ENCODE assay signal across 1 cellular context in the genomic region with DNA sequence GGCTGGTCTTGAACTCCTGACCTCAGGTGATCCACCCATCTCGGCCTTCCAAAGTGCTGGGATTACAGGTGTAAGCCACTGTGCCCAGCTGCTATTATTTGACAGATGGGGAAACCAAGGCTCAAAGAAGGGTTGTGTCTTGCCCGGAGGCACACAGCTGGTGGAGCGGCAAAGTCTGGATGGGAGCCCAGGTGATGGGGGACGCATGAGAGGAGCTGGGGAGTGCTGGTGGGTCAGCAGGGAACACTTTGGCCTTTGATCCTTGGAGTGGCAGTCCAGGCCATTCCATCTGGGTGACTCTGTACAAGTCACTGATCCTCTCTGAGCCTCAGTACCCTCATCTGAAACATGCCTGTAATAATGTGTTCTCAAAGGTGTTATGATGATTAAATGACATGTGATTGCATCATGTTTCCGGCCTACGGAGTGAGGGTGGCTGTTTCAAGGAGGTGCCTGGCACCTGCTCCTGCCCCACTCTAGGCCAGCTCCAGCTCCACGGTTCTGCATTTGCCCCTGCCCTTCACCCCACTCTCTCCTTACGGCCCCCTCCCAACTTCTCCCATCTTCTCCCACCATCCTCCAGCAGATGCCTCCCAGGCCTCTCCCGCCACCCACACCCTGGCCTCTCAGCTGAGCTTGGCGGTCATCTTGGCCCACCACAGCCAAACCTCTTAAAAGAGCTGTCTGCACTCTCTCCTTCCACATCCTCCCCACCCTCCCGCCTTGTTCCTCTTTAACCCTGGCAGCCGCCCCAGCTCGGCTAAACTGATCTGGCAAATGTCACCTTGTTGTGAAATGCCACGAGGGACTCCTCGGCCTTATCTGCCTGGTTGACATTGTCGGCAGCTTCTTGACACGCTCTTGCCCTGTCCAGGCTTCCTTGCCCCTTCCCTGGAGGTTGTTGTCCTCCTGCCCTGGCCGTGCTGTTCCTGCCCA.
TF ChIP-seq lines count a peak whose summit lies in the region.

No MANE protein-coding gene starts in this region.

TF ChIP-seq in A549, 52 proteins besides CTCF, POLR2A, EP300 and RAD21:
- TF ChIP-seq FOSB (CRISPR knock-in tag; IDR thresholded peaks at IDR 0.05) (no peak), JUN (IDR thresholded peaks at IDR 0.05) (0 out of 5 replicates have a peak, but pooled peaks of 1 of the 2 experiments have one; percentile 18)
